ENCODE assay signal across 16 cellular contexts in the genomic region with DNA sequence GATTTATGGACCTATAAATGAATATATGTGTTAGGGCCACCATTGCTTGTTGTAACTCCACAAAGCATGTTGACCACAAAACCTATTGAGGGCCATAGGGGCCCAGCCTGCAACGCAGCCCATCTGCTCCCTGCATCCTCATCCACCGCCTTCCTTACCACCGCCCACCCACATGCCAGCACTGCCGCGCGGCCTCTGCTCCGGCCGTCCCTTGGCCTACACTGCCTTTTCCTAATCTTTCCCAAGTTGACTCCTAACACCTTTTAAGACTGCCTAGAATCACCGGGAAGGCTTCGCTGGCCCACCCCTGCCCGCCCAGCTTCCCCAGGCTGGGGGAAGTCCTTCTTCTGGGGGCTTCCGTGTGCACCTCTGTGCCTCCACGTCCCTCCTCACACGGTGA.
"Had no signal": no experiment of that assay in that cellular context is flagged by ENCODE, and none has a peak within 500 bp of the region (broad histone marks: within the 10 kb centered on the region; RNA-seq: fewer than 3 reads in every experiment).

No MANE protein-coding gene starts in this region.

- H3K27me3 ChIP-seq: neutrophil, ovary, stomach, thyroid gland, upper lobe of right lung had no signal

- H3K4me3 ChIP-seq: ovary, stomach, thyroid gland, upper lobe of right lung had no signal

- H3K4me1 Mint-ChIP-seq: activated CD4-positive, alpha-beta T cell treated with anti-CD3 and anti-CD28 coated beads, Interleukin-2, amount 10 ng/mL, durations not matched to agents 24 days and 14 days; activated naive CD4-positive, alpha-beta T cell treated with anti-CD3 and anti-CD28 coated beads, Interleukin-2, amount 10 ng/mL, durations not matched to agents 7 days and 5 days; activated naive CD8-positive, alpha-beta T cell treated with anti-CD3 and anti-CD28 coated beads, Interleukin-2, amount 10 ng/mL, durations not matched to agents 7 days and 5 days had no signal

- H3K9me3 Mint-ChIP-seq: activated CD4-positive, alpha-beta memory T cell treated with anti-CD3 and anti-CD28 coated beads for 36 hours; activated CD4-positive, alpha-beta T cell treated with anti-CD3 and anti-CD28 coated beads, Interleukin-2, amount 10 ng/mL, durations not matched to agents 24 days and 14 days; activated naive CD4-positive, alpha-beta T cell treated with anti-CD3 and anti-CD28 coated beads, Interleukin-2, amount 10 ng/mL, durations not matched to agents 7 days and 5 days; activated naive CD8-positive, alpha-beta T cell treated with anti-CD3 and anti-CD28 coated beads, Interleukin-2, amount 10 ng/mL, durations not matched to agents 7 days and 5 days; immature natural killer cell; natural killer cell had no signal

- H3K9me3 ChIP-seq: neutrophil, ovary, stomach, thyroid gland, upper lobe of right lung had no signal

- H3K27ac ChIP-seq: neutrophil, ovary, thyroid gland, upper lobe of right lung, VCaP had no signal

- H3K36me3 ChIP-seq: neutrophil, ovary, stomach, thyroid gland, upper lobe of right lung had no signal

- H3K36me3 Mint-ChIP-seq: activated CD4-positive, alpha-beta memory T cell treated with anti-CD3 and anti-CD28 coated beads for 36 hours; activated naive CD4-positive, alpha-beta T cell treated with anti-CD3 and anti-CD28 coated beads, Interleukin-2, amount 10 ng/mL, durations not matched to agents 7 days and 5 days; activated naive CD8-positive, alpha-beta T cell treated with anti-CD3 and anti-CD28 coated beads, Interleukin-2, amount 10 ng/mL, durations not matched to agents 7 days and 5 days; immature natural killer cell; natural killer cell had no signal

- H3K27ac Mint-ChIP-seq: activated CD4-positive, alpha-beta memory T cell treated with anti-CD3 and anti-CD28 coated beads for 36 hours; activated CD4-positive, alpha-beta T cell treated with anti-CD3 and anti-CD28 coated beads, Interleukin-2, amount 10 ng/mL, durations not matched to agents 24 days and 14 days; activated naive CD4-positive, alpha-beta T cell treated with anti-CD3 and anti-CD28 coated beads, Interleukin-2, amount 10 ng/mL, durations not matched to agents 7 days and 5 days; activated naive CD8-positive, alpha-beta T cell treated with anti-CD3 and anti-CD28 coated beads, Interleukin-2, amount 10 ng/mL, durations not matched to agents 7 days and 5 days; activated T-cell treated with anti-CD3 and anti-CD28 coated beads, Interleukin-2, amount 50 U/mL, for 24 hours; immature natural killer cell; natural killer cell; progenitor cell of endocrine pancreas; stimulated activated naive B cell treated with anti-CD40 and anti-IgM and Interleukin-4, amounts not matched to agents 10 μg/mL and 1 μg/mL and 100 μg/mL, for 72 hours; T-helper 1 cell treated with Interleukin-12 subunit alpha and Interleukin-12 subunit beta and Interleukin-4 antibody, amounts not matched to agents 30 μg/mL and 1 μg/mL, for 36 hours had no signal

- H3K27me3 Mint-ChIP-seq: activated naive CD4-positive, alpha-beta T cell treated with anti-CD3 and anti-CD28 coated beads, Interleukin-2, amount 10 ng/mL, durations not matched to agents 7 days and 5 days; stimulated activated naive B cell treated with anti-CD40 and anti-IgM and Interleukin-4, amounts not matched to agents 10 μg/mL and 1 μg/mL and 100 μg/mL, for 72 hours had no signal

- H3K4me3 Mint-ChIP-seq: activated CD4-positive, alpha-beta memory T cell treated with anti-CD3 and anti-CD28 coated beads for 36 hours; activated CD4-positive, alpha-beta T cell treated with anti-CD3 and anti-CD28 coated beads, Interleukin-2, amount 10 ng/mL, durations not matched to agents 24 days and 14 days; activated naive CD4-positive, alpha-beta T cell treated with anti-CD3 and anti-CD28 coated beads, Interleukin-2, amount 10 ng/mL, durations not matched to agents 7 days and 5 days; activated naive CD8-positive, alpha-beta T cell treated with anti-CD3 and anti-CD28 coated beads, Interleukin-2, amount 10 ng/mL, durations not matched to agents 7 days and 5 days; activated T-cell treated with anti-CD3 and anti-CD28 coated beads, Interleukin-2, amount 50 U/mL, for 24 hours; immature natural killer cell; natural killer cell; stimulated activated naive B cell treated with anti-CD40 and anti-IgM and Interleukin-4, amounts not matched to agents 10 μg/mL and 1 μg/mL and 100 μg/mL, for 72 hours; T-helper 1 cell treated with Interleukin-12 subunit alpha and Interleukin-12 subunit beta and Interleukin-4 antibody, amounts not matched to agents 30 μg/mL and 1 μg/mL, for 36 hours had no signal
